20 cellular contexts compared by ENCODE assay signal in the genomic region with DNA sequence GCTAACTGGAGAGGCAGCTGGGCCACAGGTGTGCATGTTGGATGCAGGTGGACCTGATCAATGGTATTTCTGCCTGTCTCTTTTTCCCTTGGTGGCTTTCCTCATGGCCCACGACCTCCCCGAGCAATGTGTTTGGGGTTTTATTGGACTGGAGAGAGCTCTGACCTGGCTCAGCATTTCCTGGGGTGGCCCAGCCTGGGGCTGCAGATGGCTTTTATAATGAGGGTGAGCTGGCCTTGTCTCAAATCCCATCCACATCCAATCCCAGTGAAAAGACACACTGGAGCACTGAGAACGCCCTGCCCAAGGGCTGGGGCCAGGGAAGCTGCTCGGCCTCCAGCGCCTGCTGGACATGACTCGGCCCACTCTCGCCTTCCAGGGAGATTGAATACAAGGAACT.
"Had no signal": no experiment of that assay in that cellular context is flagged by ENCODE, and none has a peak within 500 bp of the region (broad histone marks: within the 10 kb centered on the region; RNA-seq: fewer than 3 reads in every experiment).

No MANE protein-coding gene starts in this region.

- H3K4me2 ChIP-seq: SK-N-SH had no signal

- H3K27me3 ChIP-seq: MG63 had no signal

- H3K9me3 ChIP-seq: MG63, SK-N-SH had no signal

- DNase-seq: IMR-90, Karpas-422, KG1, MG63, NCI-H1092 treated with DMSO at 0.1 percent for 48 hours, NCI-H1436, NCI-H187, NCI-H2029, NCI-H2081 treated with DMSO at 0.1 percent for 48 hours, NCI-H2171, NCI-H226, NCI-H446, NCI-H510A, NCI-H524 treated with DMSO at 0.1 percent for 48 hours, NCI-H69, NCI-H774, RPMI8226, SHP77, SK-N-SH had no signal

- H3K4me3 ChIP-seq: MG63 had no signal

- ATAC-seq: HepG2 had no signal
